Comparison of ENCODE assay signal across 1 cellular context in the genomic region with DNA sequence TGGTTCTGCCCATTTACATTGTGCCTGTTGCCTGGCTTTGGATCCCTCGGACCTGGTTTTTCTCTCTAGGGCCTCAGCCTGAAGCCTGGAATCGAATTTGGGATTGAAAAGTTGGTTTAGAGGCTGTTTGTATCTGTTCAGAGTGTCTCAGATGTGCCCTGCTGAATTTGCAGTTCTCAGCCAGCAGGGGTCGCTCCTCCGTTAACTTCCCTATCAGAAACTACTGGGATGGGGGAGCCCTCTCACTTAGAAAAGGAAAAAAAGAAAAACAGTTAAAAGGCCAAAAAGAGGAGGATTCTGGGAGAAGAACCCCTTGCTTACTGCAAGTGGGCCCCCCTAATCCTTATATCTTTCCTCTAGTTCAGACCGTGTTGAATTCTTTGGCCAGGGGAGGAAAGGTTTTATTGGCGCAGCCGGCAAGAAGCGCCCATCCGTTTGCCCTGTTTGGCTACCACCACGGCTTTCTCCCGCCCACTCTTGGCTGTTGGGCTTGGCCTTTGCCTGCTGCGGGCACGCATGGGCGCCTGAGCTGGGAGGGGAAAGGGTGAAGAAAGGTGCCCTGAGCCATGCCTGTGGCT.
TF ChIP-seq lines count a peak whose summit lies in the region.

No MANE protein-coding gene starts in this region.

TF ChIP-seq in GM12878, 131 proteins besides CTCF, POLR2A, EP300 and RAD21 (continued from another document):
- TF ChIP-seq JUND (IDR thresholded peaks at IDR 0.05; ENCODE audit: low read depth, low read length) = no peak
- no peak for TF ChIP-seq ZSCAN29 (IDR thresholded peaks at IDR 0.05)
- TF ChIP-seq CUX1 (IDR thresholded peaks at IDR 0.05; ENCODE audit: insufficient replicate concordance, low read depth, low read length) = no peak
- no peak for TF ChIP-seq NR2C1 (IDR thresholded peaks at IDR 0.05)
- TF ChIP-seq ETV6 (conservative IDR thresholded peaks at IDR 0.05 in 1 of 2, IDR thresholded peaks at IDR 0.05 in 1 of 2; ENCODE audit: borderline replicate concordance in 1 of 2, low read depth in 1 of 2) = no peak
- no peak for TF ChIP-seq YBX1 (IDR thresholded peaks at IDR 0.05)
- TF ChIP-seq RCOR1 (conservative IDR thresholded peaks at IDR 0.05; ENCODE audit: low read depth, low read length) = no peak
